ENCODE assay signal across 2 cellular contexts in the genomic region with DNA sequence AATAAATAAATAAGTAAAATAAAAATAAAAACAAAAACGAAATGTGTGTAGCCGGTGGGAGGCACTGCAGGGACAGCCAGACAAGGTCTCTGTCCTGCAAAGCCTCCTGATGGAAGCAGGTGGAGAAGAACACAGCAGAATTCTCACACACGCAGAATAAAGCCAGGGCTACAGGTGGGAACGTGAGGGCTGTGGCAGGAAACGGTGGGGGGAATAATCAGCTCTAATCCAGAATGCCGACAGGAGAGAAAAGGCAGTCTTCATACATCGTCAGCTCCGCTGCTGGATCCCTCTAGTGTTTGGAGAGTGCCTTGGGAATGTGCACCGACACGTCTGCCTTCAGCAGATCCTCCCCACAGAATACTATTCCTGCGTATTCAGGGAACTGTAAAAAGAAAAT.
TF ChIP-seq lines count a peak whose summit lies in the region.

No MANE protein-coding gene starts in this region.

TF ChIP-seq in IMR-90, 13 proteins besides CTCF, POLR2A, EP300 and RAD21:
- no peak for TF ChIP-seq BHLHE40 (IDR thresholded peaks at IDR 0.05; ENCODE audit: low read depth, low read length)
- no peak for TF ChIP-seq CEBPB (IDR thresholded peaks at IDR 0.05; ENCODE audit: low read depth, low read length)
- no peak for TF ChIP-seq SMC3 (IDR thresholded peaks at IDR 0.05; ENCODE audit: low read depth, low read length)

TF ChIP-seq in K562, 482 proteins besides CTCF, POLR2A, EP300 and RAD21:
- TF ChIP-seq, protein P1, sequence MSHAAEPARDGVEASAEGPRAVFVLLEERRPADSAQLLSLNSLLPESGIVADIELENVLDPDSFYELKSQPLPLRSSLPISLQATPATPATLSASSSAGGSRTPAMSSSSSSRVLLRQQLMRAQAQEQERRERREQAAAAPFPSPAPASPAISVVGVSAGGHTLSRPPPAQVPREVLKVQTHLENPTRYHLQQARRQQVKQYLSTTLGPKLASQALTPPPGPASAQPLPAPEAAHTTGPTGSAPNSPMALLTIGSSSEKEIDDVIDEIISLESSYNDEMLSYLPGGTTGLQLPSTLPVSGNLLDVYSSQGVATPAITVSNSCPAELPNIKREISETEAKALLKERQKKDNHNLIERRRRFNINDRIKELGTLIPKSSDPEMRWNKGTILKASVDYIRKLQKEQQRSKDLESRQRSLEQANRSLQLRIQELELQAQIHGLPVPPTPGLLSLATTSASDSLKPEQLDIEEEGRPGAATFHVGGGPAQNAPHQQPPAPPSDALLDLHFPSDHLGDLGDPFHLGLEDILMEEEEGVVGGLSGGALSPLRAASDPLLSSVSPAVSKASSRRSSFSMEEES (CRISPR knock-in tag; IDR thresholded peaks at IDR 0.05): no peak
- TF ChIP-seq U2AF1 (optimal IDR thresholded peaks at IDR 0.05; ENCODE audit: low read depth, low read length) (no peak), NR3C1 (CRISPR knock-in tag; IDR thresholded peaks at IDR 0.05) (no peak), TBL1XR1 (IDR thresholded peaks at IDR 0.05; ENCODE audit: low read length in 2 of 2) (no peak), PRMT5 (CRISPR knock-in tag; IDR thresholded peaks at IDR 0.05) (no peak), MBD2 (IDR thresholded peaks at IDR 0.05; ENCODE audit: borderline replicate concordance, low read depth) (no peak), ZBTB1 (CRISPR knock-in tag; IDR thresholded peaks at IDR 0.05; ENCODE audit: borderline replicate concordance, low read depth) (no peak), ZNF696 (CRISPR knock-in tag; conservative IDR thresholded peaks at IDR 0.05) (no peak), BCL6 (CRISPR knock-in tag; IDR thresholded peaks at IDR 0.05) (no peak)
- TF ChIP-seq, protein P2, sequence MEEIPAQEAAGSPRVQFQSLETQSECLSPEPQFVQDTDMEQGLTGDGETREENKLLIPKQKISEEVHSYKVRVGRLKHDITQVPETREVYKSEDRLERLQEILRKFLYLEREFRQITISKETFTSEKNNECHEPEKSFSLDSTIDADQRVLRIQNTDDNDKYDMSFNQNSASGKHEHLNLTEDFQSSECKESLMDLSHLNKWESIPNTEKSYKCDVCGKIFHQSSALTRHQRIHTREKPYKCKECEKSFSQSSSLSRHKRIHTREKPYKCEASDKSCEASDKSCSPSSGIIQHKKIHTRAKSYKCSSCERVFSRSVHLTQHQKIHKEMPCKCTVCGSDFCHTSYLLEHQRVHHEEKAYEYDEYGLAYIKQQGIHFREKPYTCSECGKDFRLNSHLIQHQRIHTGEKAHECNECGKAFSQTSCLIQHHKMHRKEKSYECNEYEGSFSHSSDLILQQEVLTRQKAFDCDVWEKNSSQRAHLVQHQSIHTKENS (CRISPR knock-in tag; IDR thresholded peaks at IDR 0.05): no peak
- TF ChIP-seq, protein P3, sequence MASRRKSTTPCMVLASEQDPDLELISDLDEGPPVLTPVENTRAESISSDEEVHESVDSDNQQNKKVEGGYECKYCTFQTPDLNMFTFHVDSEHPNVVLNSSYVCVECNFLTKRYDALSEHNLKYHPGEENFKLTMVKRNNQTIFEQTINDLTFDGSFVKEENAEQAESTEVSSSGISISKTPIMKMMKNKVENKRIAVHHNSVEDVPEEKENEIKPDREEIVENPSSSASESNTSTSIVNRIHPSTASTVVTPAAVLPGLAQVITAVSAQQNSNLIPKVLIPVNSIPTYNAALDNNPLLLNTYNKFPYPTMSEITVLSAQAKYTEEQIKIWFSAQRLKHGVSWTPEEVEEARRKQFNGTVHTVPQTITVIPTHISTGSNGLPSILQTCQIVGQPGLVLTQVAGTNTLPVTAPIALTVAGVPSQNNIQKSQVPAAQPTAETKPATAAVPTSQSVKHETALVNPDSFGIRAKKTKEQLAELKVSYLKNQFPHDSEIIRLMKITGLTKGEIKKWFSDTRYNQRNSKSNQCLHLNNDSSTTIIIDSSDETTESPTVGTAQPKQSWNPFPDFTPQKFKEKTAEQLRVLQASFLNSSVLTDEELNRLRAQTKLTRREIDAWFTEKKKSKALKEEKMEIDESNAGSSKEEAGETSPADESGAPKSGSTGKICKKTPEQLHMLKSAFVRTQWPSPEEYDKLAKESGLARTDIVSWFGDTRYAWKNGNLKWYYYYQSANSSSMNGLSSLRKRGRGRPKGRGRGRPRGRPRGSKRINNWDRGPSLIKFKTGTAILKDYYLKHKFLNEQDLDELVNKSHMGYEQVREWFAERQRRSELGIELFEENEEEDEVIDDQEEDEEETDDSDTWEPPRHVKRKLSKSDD (conservative IDR thresholded peaks at IDR 0.05; ENCODE audit: low read length): no peak
